18 cellular contexts compared by ENCODE assay signal in genomic region chr20:12902992-12903391, GRCh38.
A peak's percentile ranks its signal among the peaks of the same experiment; 100 is the strongest.
DNase-seq lines count a peak whose midpoint lies in the region; ATAC-seq lines count a peak whose summit lies in the region.
"Had no signal": no experiment of that assay in that cellular context is flagged by ENCODE, and none has a peak within 500 bp of the region (broad histone marks: within the 10 kb centered on the region; RNA-seq: fewer than 3 reads in every experiment).

No MANE protein-coding gene starts in this region.

- peaks cover 0 to 3% (median 0%) of the 10 kb centered on the region in 5 donors for H3K27me3 Mint-ChIP-seq in naive thymus-derived CD8-positive, alpha-beta T cell
- H3K27me3 Mint-ChIP-seq: B cell had no signal

- peak; percentile 74 for DNase-seq in NCI-H345 (lab: John Stamatoyannopoulos, UW)
- no peak for DNase-seq in NCI-H345 treated with DMSO at 0.1 percent for 48 hours (lab: John Stamatoyannopoulos, UW; ENCODE audit: unreplicated experiment)
- DNase-seq in DMS153 (lab: John Stamatoyannopoulos, UW) = peak; percentile 54
- DNase-seq in NCI-H2029 (lab: John Stamatoyannopoulos, UW) = peak; percentile 66
- DNase-seq in left ventricle myocardium superior = no peak
- DNase-seq in naive thymus-derived CD8-positive, alpha-beta T cell = no peak
- DNase-seq: DMS79 treated with DMSO at 0.1 percent for 48 hours, H7, HFFc6, KBM-7, NCI-H1694, NCI-H69, Peyer's patch had no signal

- no peaks in the 10 kb centered on the region for H3K36me3 Mint-ChIP-seq in naive thymus-derived CD8-positive, alpha-beta T cell
- H3K36me3 Mint-ChIP-seq: CD14-positive monocyte had no signal

- POLR2A ChIA-PET in naive thymus-derived CD8-positive, alpha-beta T cell (lab: Charles Lee) = no interaction called here

- no peak overlapping the region for H3K4me3 Mint-ChIP-seq in naive thymus-derived CD8-positive, alpha-beta T cell
- H3K4me3 Mint-ChIP-seq: B cell, CD14-positive monocyte, HFFc6 had no signal

- H3K4me1 Mint-ChIP-seq in naive thymus-derived CD8-positive, alpha-beta T cell = no peaks in the 10 kb centered on the region
- H3K4me1 Mint-ChIP-seq: B cell, CD14-positive monocyte had no signal

- ATAC-seq in left ventricle myocardium superior = peak; percentile 90
- no peak for ATAC-seq in naive thymus-derived CD8-positive, alpha-beta T cell
- no peak for ATAC-seq in GM21360 (IDR thresholded peaks at IDR 0.05; ENCODE audit: unreplicated experiment)
- ATAC-seq: A549, GM12878 had no signal

- no peak overlapping the region for H3K27ac Mint-ChIP-seq in naive thymus-derived CD8-positive, alpha-beta T cell
- H3K27ac Mint-ChIP-seq: B cell, CD14-positive monocyte, HFFc6 had no signal

- peaks cover 0 to 2% (median 0%) of the 10 kb centered on the region in 9 donors for H3K9me3 Mint-ChIP-seq in naive thymus-derived CD8-positive, alpha-beta T cell

- intact Hi-C loops in left ventricle myocardium superior (cut with micrococcal nuclease) = no loop called here

Comparison
In these comparisons a context has a peak if more than half of its experiments do, and no peak if none do; other contexts are left out.
1. DNase-seq: peak in NCI-H345 (single experiment), DMS153 (single experiment) and NCI-H2029 (single experiment); none in NCI-H345 treated with DMSO at 0.1 percent for 48 hours (single experiment), left ventricle myocardium superior (single experiment) and naive thymus-derived CD8-positive, alpha-beta T cell (0 of 10).